Comparison of ENCODE assay signal across 17 cellular contexts in genomic region chr15:92634046-92634445, GRCh38.
"Had no signal": no experiment of that assay in that cellular context is flagged by ENCODE, and none has a peak within 500 bp of the region (broad histone marks: within the 10 kb centered on the region; RNA-seq: fewer than 3 reads in every experiment).

No MANE protein-coding gene starts in this region.

- FAIRE-seq: endometrium, keratinocyte had no signal

- H3K27me3 ChIP-seq: adrenal gland, cardiac muscle cell, left lung had no signal

- H3K36me3 ChIP-seq: adrenal gland had no signal

- H3K9me3 Mint-ChIP-seq: activated CD4-positive, alpha-beta memory T cell treated with anti-CD3 and anti-CD28 coated beads for 36 hours; activated T-cell treated with anti-CD3 and anti-CD28 coated beads, Interleukin-2, amount 50 U/mL, for 4 hours had no signal

- DNase-seq: activated CD4-positive, alpha-beta memory T cell treated with anti-CD3 and anti-CD28 coated beads for 36 hours; activated CD4-positive, alpha-beta T cell treated with anti-CD3 and anti-CD28 coated beads for 1 hour; activated effector memory CD4-positive, alpha-beta T cell treated with Interleukin-2 at 50 U/mL for 16 hours; activated naive CD4-positive, alpha-beta T cell treated with anti-CD3 and anti-CD28 coated beads, Interleukin-2, amount 50 U/mL, for 16 hours; activated T-cell treated with anti-CD3 and anti-CD28 coated beads, Interleukin-2, amount 50 U/mL, for 4 hours; left lung; mammary epithelial cell; mucosa of descending colon; naive thymus-derived CD8-positive, alpha-beta T cell; stimulated activated CD4-positive, alpha-beta T cell treated with anti-CD3 and anti-CD28 coated beads, Interleukin-15, amount 100 ng/mL, for 24 hours; stimulated activated CD4-positive, alpha-beta T cell treated with anti-CD3 and anti-CD28 coated beads, Interleukin-4, amount 100 ng/mL, for 1 hour; stimulated activated naive CD4-positive, alpha-beta T cell; T-helper 9 cell had no signal

- H3K27ac Mint-ChIP-seq: activated CD4-positive, alpha-beta memory T cell treated with anti-CD3 and anti-CD28 coated beads for 36 hours; naive thymus-derived CD8-positive, alpha-beta T cell had no signal

- H3K4me3 ChIP-seq: adrenal gland, cardiac muscle cell, left lung, mucosa of descending colon had no signal

- ATAC-seq: activated T-cell treated with anti-CD3 and anti-CD28 coated beads, Interleukin-2, amount 50 U/mL, for 4 hours; left lung; mucosa of descending colon; naive thymus-derived CD8-positive, alpha-beta T cell had no signal

- H3K9me3 ChIP-seq: adrenal gland, left lung, mucosa of descending colon had no signal

- H3K4me3 Mint-ChIP-seq: activated CD4-positive, alpha-beta memory T cell treated with anti-CD3 and anti-CD28 coated beads for 36 hours; activated T-cell treated with anti-CD3 and anti-CD28 coated beads, Interleukin-2, amount 50 U/mL, for 4 hours; naive thymus-derived CD8-positive, alpha-beta T cell had no signal

- H3K4me1 ChIP-seq: adrenal gland had no signal

- H3K27ac ChIP-seq: adrenal gland, cardiac muscle cell, left lung had no signal
